In the genomic region with DNA sequence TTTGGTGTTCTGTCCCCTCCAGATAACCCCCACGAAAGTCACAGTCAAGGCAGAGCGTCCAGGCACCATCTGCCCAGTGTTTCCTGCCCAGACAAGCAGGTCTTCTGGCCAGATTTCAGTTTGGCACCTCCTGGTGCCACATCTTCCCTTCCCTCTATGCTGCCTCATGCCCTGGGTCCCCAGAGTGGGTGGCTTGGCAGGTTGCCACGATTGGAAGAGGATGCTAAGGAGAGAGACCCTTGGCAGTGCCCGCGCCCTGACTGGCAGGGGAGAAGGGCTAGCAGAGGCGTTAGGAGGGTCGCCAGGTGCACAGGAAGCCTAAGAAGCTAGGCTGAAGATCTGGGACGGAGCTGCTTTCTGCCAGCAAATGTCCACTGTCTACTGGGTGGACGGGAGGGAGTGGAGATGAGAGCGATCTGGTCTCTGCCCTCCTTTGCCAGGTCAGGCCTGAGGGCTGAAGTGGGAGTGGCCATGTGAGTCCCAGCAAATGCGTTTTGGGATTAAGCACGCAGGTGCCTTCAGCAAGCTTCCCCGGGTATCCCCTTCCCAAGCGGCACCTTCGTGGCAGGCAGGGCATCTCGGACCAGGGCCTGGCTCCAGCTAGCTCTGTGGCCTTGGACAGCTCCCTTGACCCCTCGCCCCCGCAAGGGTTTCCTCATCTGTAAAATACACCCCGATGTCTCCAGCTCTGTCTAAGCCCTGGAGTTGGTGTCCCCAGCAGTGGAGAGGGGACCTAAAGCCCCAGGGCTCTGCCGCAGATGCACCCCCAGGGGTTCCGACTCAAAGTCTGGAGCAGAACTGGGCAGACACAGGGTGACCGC, we compare ENCODE assay signal across 1 cellular context.
A peak's percentile ranks its signal among the peaks of the same experiment; 100 is the strongest.
TF ChIP-seq lines count a peak whose summit lies in the region.

No MANE protein-coding gene starts in this region.

TF ChIP-seq in HepG2, 621 proteins besides CTCF, POLR2A, EP300 and RAD21 (continued from another document and continues in another):
- TF ChIP-seq NRL (CRISPR knock-in tag; IDR thresholded peaks at IDR 0.05; ENCODE audit: borderline replicate concordance) = 0 out of 2 replicates have a peak, but pooled peaks have one; percentile 15
- 0 out of 3 replicates have a peak, but pooled peaks have one; percentile 10 for TF ChIP-seq MXI1 (IDR thresholded peaks at IDR 0.05; ENCODE audit: borderline replicate concordance, low read depth, low read length)
- TF ChIP-seq U2AF1 (optimal IDR thresholded peaks at IDR 0.05; ENCODE audit: low read depth, low read length) = no peak
- TF ChIP-seq HNF4G (IDR thresholded peaks at IDR 0.05; ENCODE audit: borderline replicate concordance, low read depth, low read length) = no peak
- TF ChIP-seq HNF4G (CRISPR knock-in tag; IDR thresholded peaks at IDR 0.05; ENCODE audit: borderline replicate concordance, low read depth) = 0 out of 2 replicates have a peak, but pooled peaks have one; percentile 2
- TF ChIP-seq ZNF274 (CRISPR knock-in tag; IDR thresholded peaks at IDR 0.05) = no peak
- 0 out of 2 replicates have a peak, but pooled peaks have one; percentile 13 for TF ChIP-seq SP4 (CRISPR knock-in tag; IDR thresholded peaks at IDR 0.05)
- no peak for TF ChIP-seq FLYWCH1 (CRISPR knock-in tag; IDR thresholded peaks at IDR 0.05)
- TF ChIP-seq ZNF839 (CRISPR knock-in tag; IDR thresholded peaks at IDR 0.05; ENCODE audit: borderline replicate concordance) = 0 out of 2 replicates have a peak, but pooled peaks have one; percentile 34
- TF ChIP-seq SALL1 (CRISPR knock-in tag; IDR thresholded peaks at IDR 0.05) = 0 out of 2 replicates have a peak, but pooled peaks have one; percentile 20
- TF ChIP-seq, protein P1, sequence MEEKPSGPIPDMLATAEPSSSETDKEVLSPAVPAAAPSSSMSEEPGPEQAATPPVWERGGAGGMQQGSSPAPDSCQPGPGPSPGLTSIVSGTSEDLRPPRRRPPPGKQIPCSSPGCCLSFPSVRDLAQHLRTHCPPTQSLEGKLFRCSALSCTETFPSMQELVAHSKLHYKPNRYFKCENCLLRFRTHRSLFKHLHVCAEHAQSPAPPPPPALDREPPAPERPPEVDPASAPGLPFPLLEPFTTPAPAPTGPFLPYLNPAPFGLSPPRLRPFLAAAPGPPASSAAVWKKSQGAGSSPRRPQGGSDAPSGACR (CRISPR knock-in tag; IDR thresholded peaks at IDR 0.05) = no peak
- TF ChIP-seq ZNF552 (CRISPR knock-in tag; IDR thresholded peaks at IDR 0.05; ENCODE audit: borderline replicate concordance) = no peak
- TF ChIP-seq, protein P2, sequence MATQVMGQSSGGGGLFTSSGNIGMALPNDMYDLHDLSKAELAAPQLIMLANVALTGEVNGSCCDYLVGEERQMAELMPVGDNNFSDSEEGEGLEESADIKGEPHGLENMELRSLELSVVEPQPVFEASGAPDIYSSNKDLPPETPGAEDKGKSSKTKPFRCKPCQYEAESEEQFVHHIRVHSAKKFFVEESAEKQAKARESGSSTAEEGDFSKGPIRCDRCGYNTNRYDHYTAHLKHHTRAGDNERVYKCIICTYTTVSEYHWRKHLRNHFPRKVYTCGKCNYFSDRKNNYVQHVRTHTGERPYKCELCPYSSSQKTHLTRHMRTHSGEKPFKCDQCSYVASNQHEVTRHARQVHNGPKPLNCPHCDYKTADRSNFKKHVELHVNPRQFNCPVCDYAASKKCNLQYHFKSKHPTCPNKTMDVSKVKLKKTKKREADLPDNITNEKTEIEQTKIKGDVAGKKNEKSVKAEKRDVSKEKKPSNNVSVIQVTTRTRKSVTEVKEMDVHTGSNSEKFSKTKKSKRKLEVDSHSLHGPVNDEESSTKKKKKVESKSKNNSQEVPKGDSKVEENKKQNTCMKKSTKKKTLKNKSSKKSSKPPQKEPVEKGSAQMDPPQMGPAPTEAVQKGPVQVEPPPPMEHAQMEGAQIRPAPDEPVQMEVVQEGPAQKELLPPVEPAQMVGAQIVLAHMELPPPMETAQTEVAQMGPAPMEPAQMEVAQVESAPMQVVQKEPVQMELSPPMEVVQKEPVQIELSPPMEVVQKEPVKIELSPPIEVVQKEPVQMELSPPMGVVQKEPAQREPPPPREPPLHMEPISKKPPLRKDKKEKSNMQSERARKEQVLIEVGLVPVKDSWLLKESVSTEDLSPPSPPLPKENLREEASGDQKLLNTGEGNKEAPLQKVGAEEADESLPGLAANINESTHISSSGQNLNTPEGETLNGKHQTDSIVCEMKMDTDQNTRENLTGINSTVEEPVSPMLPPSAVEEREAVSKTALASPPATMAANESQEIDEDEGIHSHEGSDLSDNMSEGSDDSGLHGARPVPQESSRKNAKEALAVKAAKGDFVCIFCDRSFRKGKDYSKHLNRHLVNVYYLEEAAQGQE (IDR thresholded peaks at IDR 0.05; ENCODE audit: borderline replicate concordance in 1 of 2, low read depth in 1 of 2, low read length in 2 of 2) = peak; percentile 5 to 29; a peak in 2 of 4 replicates
- no peak for TF ChIP-seq HNRNPK (IDR thresholded peaks at IDR 0.05; ENCODE audit: low read depth, low read length, poor library complexity, severe bottlenecking)
- no peak for TF ChIP-seq POGK (CRISPR knock-in tag; conservative IDR thresholded peaks at IDR 0.05)
- no peak for TF ChIP-seq ZNF607 (CRISPR knock-in tag; IDR thresholded peaks at IDR 0.05; ENCODE audit: borderline replicate concordance)
- 0 out of 2 replicates have a peak, but pooled peaks have one; percentile 6 for TF ChIP-seq NR2C2 (CRISPR knock-in tag; IDR thresholded peaks at IDR 0.05; ENCODE audit: borderline replicate concordance)
- no peak for TF ChIP-seq CREB1 (IDR thresholded peaks at IDR 0.05)
- TF ChIP-seq CREB1 (CRISPR knock-in tag; IDR thresholded peaks at IDR 0.05) = no peak
- TF ChIP-seq, protein P3, sequence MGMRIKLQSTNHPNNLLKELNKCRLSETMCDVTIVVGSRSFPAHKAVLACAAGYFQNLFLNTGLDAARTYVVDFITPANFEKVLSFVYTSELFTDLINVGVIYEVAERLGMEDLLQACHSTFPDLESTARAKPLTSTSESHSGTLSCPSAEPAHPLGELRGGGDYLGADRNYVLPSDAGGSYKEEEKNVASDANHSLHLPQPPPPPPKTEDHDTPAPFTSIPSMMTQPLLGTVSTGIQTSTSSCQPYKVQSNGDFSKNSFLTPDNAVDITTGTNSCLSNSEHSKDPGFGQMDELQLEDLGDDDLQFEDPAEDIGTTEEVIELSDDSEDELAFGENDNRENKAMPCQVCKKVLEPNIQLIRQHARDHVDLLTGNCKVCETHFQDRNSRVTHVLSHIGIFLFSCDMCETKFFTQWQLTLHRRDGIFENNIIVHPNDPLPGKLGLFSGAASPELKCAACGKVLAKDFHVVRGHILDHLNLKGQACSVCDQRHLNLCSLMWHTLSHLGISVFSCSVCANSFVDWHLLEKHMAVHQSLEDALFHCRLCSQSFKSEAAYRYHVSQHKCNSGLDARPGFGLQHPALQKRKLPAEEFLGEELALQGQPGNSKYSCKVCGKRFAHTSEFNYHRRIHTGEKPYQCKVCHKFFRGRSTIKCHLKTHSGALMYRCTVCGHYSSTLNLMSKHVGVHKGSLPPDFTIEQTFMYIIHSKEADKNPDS (CRISPR knock-in tag; IDR thresholded peaks at IDR 0.05) = no peak
- TF ChIP-seq BHLHE40 (IDR thresholded peaks at IDR 0.05; ENCODE audit: low read length) = no peak
- no peak for TF ChIP-seq ZNF282 (IDR thresholded peaks at IDR 0.05; ENCODE audit: partially characterized antibody)
- TF ChIP-seq, protein P4, sequence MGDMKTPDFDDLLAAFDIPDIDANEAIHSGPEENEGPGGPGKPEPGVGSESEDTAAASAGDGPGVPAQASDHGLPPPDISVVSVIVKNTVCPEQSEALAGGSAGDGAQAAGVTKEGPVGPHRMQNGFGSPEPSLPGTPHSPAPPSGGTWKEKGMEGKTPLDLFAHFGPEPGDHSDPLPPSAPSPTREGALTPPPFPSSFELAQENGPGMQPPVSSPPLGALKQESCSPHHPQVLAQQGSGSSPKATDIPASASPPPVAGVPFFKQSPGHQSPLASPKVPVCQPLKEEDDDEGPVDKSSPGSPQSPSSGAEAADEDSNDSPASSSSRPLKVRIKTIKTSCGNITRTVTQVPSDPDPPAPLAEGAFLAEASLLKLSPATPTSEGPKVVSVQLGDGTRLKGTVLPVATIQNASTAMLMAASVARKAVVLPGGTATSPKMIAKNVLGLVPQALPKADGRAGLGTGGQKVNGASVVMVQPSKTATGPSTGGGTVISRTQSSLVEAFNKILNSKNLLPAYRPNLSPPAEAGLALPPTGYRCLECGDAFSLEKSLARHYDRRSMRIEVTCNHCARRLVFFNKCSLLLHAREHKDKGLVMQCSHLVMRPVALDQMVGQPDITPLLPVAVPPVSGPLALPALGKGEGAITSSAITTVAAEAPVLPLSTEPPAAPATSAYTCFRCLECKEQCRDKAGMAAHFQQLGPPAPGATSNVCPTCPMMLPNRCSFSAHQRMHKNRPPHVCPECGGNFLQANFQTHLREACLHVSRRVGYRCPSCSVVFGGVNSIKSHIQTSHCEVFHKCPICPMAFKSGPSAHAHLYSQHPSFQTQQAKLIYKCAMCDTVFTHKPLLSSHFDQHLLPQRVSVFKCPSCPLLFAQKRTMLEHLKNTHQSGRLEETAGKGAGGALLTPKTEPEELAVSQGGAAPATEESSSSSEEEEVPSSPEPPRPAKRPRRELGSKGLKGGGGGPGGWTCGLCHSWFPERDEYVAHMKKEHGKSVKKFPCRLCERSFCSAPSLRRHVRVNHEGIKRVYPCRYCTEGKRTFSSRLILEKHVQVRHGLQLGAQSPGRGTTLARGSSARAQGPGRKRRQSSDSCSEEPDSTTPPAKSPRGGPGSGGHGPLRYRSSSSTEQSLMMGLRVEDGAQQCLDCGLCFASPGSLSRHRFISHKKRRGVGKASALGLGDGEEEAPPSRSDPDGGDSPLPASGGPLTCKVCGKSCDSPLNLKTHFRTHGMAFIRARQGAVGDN (CRISPR knock-in tag; IDR thresholded peaks at IDR 0.05) = peak; percentile 35
- TF ChIP-seq PCBP1 (IDR thresholded peaks at IDR 0.05; ENCODE audit: borderline replicate concordance, low read depth, low read length) = no peak
- TF ChIP-seq, protein P5, sequence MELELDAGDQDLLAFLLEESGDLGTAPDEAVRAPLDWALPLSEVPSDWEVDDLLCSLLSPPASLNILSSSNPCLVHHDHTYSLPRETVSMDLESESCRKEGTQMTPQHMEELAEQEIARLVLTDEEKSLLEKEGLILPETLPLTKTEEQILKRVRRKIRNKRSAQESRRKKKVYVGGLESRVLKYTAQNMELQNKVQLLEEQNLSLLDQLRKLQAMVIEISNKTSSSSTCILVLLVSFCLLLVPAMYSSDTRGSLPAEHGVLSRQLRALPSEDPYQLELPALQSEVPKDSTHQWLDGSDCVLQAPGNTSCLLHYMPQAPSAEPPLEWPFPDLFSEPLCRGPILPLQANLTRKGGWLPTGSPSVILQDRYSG (CRISPR knock-in tag; IDR thresholded peaks at IDR 0.05) = no peak
- TF ChIP-seq RNF2 (conservative IDR thresholded peaks at IDR 0.05; ENCODE audit: low read depth) = 0 out of 2 replicates have a peak, but pooled peaks have one; percentile 38
- TF ChIP-seq CSRNP1 (CRISPR knock-in tag; IDR thresholded peaks at IDR 0.05) = no peak
- 0 out of 2 replicates have a peak, but pooled peaks have one; percentile 21 for TF ChIP-seq ZNF296 (CRISPR knock-in tag; conservative IDR thresholded peaks at IDR 0.05)
- no peak for TF ChIP-seq ZNF556 (CRISPR knock-in tag; IDR thresholded peaks at IDR 0.05; ENCODE audit: borderline replicate concordance)
- no peak for TF ChIP-seq PPARG (CRISPR knock-in tag; conservative IDR thresholded peaks at IDR 0.05)
- TF ChIP-seq ARNT2 (CRISPR knock-in tag; IDR thresholded peaks at IDR 0.05; ENCODE audit: low read depth) = no peak; the same call in 1 of the 2 replicates
- 0 out of 2 replicates have a peak, but pooled peaks have one; percentile 3 for TF ChIP-seq ZBTB7B (CRISPR knock-in tag; IDR thresholded peaks at IDR 0.05)
- TF ChIP-seq ZNF292 (CRISPR knock-in tag; IDR thresholded peaks at IDR 0.05; ENCODE audit: borderline replicate concordance, low read depth) = no peak
- TF ChIP-seq ZNF10 (CRISPR knock-in tag; IDR thresholded peaks at IDR 0.05; ENCODE audit: borderline replicate concordance, low read depth) = no peak
- no peak for TF ChIP-seq CCAR2 (optimal IDR thresholded peaks at IDR 0.05; ENCODE audit: low read depth, low read length)
- peak; percentile 32; the same call in 1 of the 2 replicates for TF ChIP-seq RXRA (CRISPR knock-in tag; IDR thresholded peaks at IDR 0.05)
- TF ChIP-seq ZNF503 (CRISPR knock-in tag; IDR thresholded peaks at IDR 0.05) = no peak
- TF ChIP-seq KDM5A (IDR thresholded peaks at IDR 0.05; ENCODE audit: borderline replicate concordance, low read length) = no peak
- TF ChIP-seq ZNF7 (CRISPR knock-in tag; IDR thresholded peaks at IDR 0.05) = no peak
- 0 out of 2 replicates have a peak, but pooled peaks have one; percentile 11 for TF ChIP-seq CHD2 (IDR thresholded peaks at IDR 0.05; ENCODE audit: low read depth, low read length)
- TF ChIP-seq NFE2L1 (CRISPR knock-in tag; IDR thresholded peaks at IDR 0.05; ENCODE audit: borderline replicate concordance) = no peak
- TF ChIP-seq ARID2 (CRISPR knock-in tag; IDR thresholded peaks at IDR 0.05; ENCODE audit: borderline replicate concordance) = no peak
